ENCODE assay signal across 9 cellular contexts in genomic region chr11:119306373-119306890, GRCh38. TPM values are rescaled to one million over a fixed set of nuclear protein-coding genes. Genes with fewer than 3 reads are reported as not detected.
DNase-seq lines count a peak whose midpoint lies in the region; ATAC-seq and TF ChIP-seq lines count a peak whose summit lies in the region.
"Had no signal": no experiment of that assay in that cellular context is flagged by ENCODE, and none has a peak within 500 bp of the region (broad histone marks: within the 10 kb centered on the region; RNA-seq: fewer than 3 reads in every experiment).

No MANE protein-coding gene starts in this region.

- H3K27ac Mint-ChIP-seq in activated naive CD4-positive, alpha-beta T cell treated with anti-CD3 and anti-CD28 coated beads, Interleukin-2, amount 50 U/mL, for 72 hours: peak overlapping the region; percentile 87 to 97

- DNase-seq in activated CD4-positive, CD25-positive, alpha-beta regulatory T cell treated with anti-CD3 and anti-CD28 coated beads, Interleukin-2, amount 50 U/mL, for 72 hours: no peak
- DNase-seq in activated naive CD4-positive, alpha-beta T cell treated with anti-CD3 and anti-CD28 coated beads, Interleukin-2, amount 50 U/mL, for 72 hours (ENCODE audit: low spot score in 2 of 2): peak in 1 of 2 donors; percentile 16
- DNase-seq in cardiac muscle cell (ENCODE audit: low read depth in 1 of 2, low spot score in 1 of 2): peak in 1 of 2 donors; percentile 46
- DNase-seq in testis: peak; percentile 66
- no peak for DNase-seq in HT-29 (ENCODE audit: low spot score)
- DNase-seq in HAP-1 (ENCODE audit: low spot score in 2 of 2): no peak
- no peak for DNase-seq in NCI-H82 (lab: John Stamatoyannopoulos, UW)

- no peak for TF ChIP-seq POLR2A in testis (IDR thresholded peaks at IDR 0.05)

- in situ Hi-C loops in HAP-1 (cut with MboI; ENCODE audit: low sequenced_read_pairs): no loop called here

- H3K9me3 Mint-ChIP-seq in activated naive CD4-positive, alpha-beta T cell treated with anti-CD3 and anti-CD28 coated beads, Interleukin-2, amount 50 U/mL, for 72 hours: no peaks in the 10 kb centered on the region

- no peaks in the 10 kb centered on the region for H3K27me3 ChIP-seq in cardiac muscle cell
- no peaks in the 10 kb centered on the region for H3K27me3 ChIP-seq in testis
- H3K27me3 ChIP-seq in HAP-1 (ENCODE audit: low read depth): no peaks in the 10 kb centered on the region

- WGBS in testis, 2 donors: 52 to 55% methylated on average over 5 of the region's 5 CpGs

- intact Hi-C loops in testis (cut with DNase I; ENCODE audit: low total_unique reads): no loop called here

- H3K36me3 Mint-ChIP-seq in activated naive CD4-positive, alpha-beta T cell treated with anti-CD3 and anti-CD28 coated beads, Interleukin-2, amount 50 U/mL, for 72 hours: peaks cover 14 to 29% of the 10 kb centered on the region in 2 donors

- H3K9me3 ChIP-seq in cardiac muscle cell (ENCODE audit: low read depth) (no peaks in the 10 kb centered on the region), testis (no peaks in the 10 kb centered on the region), HAP-1 (no peaks in the 10 kb centered on the region; the same call in 1 of the 2 replicates)

- TF ChIP-seq CTCF in cardiac muscle cell (IDR thresholded peaks at IDR 0.05; ENCODE audit: low read depth, low read length): no peak
- no peak for TF ChIP-seq CTCF in testis (IDR thresholded peaks at IDR 0.05)

- ATAC-seq in activated CD4-positive, CD25-positive, alpha-beta regulatory T cell treated with anti-CD3 and anti-CD28 coated beads, Interleukin-2, amount 50 U/mL, for 24 hours: peak; percentile 82 to 83
- ATAC-seq in activated naive CD4-positive, alpha-beta T cell treated with anti-CD3 and anti-CD28 coated beads, Interleukin-2, amount 50 U/mL, for 72 hours: peak; percentile 86 to 91

- no peaks in the 10 kb centered on the region for H3K36me3 ChIP-seq in cardiac muscle cell
- no peaks in the 10 kb centered on the region for H3K36me3 ChIP-seq in testis (ENCODE audit: low read depth, missing control alignments)
- H3K36me3 ChIP-seq in HAP-1 (replicated peaks): peaks cover 41% of the 10 kb centered on the region

- H3K4me3 ChIP-seq in cardiac muscle cell (no peak overlapping the region), testis (no peak overlapping the region), HAP-1 (no peak overlapping the region)

- H3K4me1 ChIP-seq in cardiac muscle cell (ENCODE audit: low read depth): no peaks in the 10 kb centered on the region
- peaks cover 12% of the 10 kb centered on the region for H3K4me1 ChIP-seq in testis
- H3K4me1 ChIP-seq in HAP-1: no peaks in the 10 kb centered on the region

- H3K27ac ChIP-seq in cardiac muscle cell: peak overlapping the region; percentile 60
- peak overlapping the region in 1 of 2 donors; percentile 70 for H3K27ac ChIP-seq in testis

RNA-seq across cellular contexts. Expression of gene MCAM, which starts 10.5 kb away (rescaled TPM):
- 10 to 100 TPM in 1 of 2 donors, 1 to 10 TPM in 1; 3.5 to 15.7 TPM for total RNA-seq in activated naive CD4-positive, alpha-beta T cell treated with anti-CD3 and anti-CD28 coated beads, Interleukin-2, amount 50 U/mL, for 72 hours
- total RNA-seq in cardiac muscle cell: 32.5 and 49.3 TPM in 2 replicates
- polyA plus RNA-seq in cardiac muscle cell: 13.8 and 14.8 TPM in 2 replicates
- 10 to 100 TPM; 39.1 to 45.1 TPM for total RNA-seq in testis
- 43.1 TPM for polyA plus RNA-seq in testis (ENCODE audit: insufficient read depth, low read depth, low replicate concordance)
- total RNA-seq in HT-29 (2014; rRNA removed; shearing (Covaris generic)): 6.4 and 9.9 TPM in 2 replicates

RNA-seq across cellular contexts. Expression of gene RNF26, which starts 27.9 kb away (rescaled TPM):
- 10 to 100 TPM; 37.6 to 38.8 TPM for total RNA-seq in activated naive CD4-positive, alpha-beta T cell treated with anti-CD3 and anti-CD28 coated beads, Interleukin-2, amount 50 U/mL, for 72 hours
- total RNA-seq in cardiac muscle cell (7.3 and 18.6 TPM in 2 replicates), testis (10 to 100 TPM; 28.2 to 31.0 TPM)
- polyA plus RNA-seq in cardiac muscle cell (45.6 and 99.8 TPM in 2 replicates), testis (ENCODE audit: insufficient read depth, low read depth, low replicate concordance) (37.1 TPM)
- 13.3 and 14.8 TPM in 2 replicates for total RNA-seq in HT-29 (2014; rRNA removed; shearing (Covaris generic))

RNA-seq across cellular contexts. Expression of gene C1QTNF5, which starts 34.3 kb away (rescaled TPM):
- total RNA-seq in activated naive CD4-positive, alpha-beta T cell treated with anti-CD3 and anti-CD28 coated beads, Interleukin-2, amount 50 U/mL, for 72 hours: not detected
- total RNA-seq in cardiac muscle cell (3.4 and 8.0 TPM in 2 replicates), testis (1 to 10 TPM; 4.7 to 5.3 TPM)
- polyA plus RNA-seq in cardiac muscle cell (5.8 and 10.4 TPM in 2 replicates), testis (ENCODE audit: insufficient read depth, low read depth, low replicate concordance) (12.6 TPM)
- total RNA-seq in HT-29 (2014; rRNA removed; shearing (Covaris generic)): 0.47 and 0.56 TPM in 2 replicates

RNA-seq across cellular contexts. Expression of gene MFRP, which starts 40.1 kb away (rescaled TPM):
- not detected for total RNA-seq in activated naive CD4-positive, alpha-beta T cell treated with anti-CD3 and anti-CD28 coated beads, Interleukin-2, amount 50 U/mL, for 72 hours
- total RNA-seq in cardiac muscle cell: not detected in 2 replicates
- not detected in 2 replicates for polyA plus RNA-seq in cardiac muscle cell
- not detected for total RNA-seq in testis
- polyA plus RNA-seq in testis (ENCODE audit: insufficient read depth, low read depth, low replicate concordance): not detected
- total RNA-seq in HT-29 (2014; rRNA removed; shearing (Covaris generic)): not detected in 2 replicates
- total RNA-seq: renal cortical epithelial cell had no signal
